Comparison of ENCODE assay signal across 8 cellular contexts in genomic region chr7:100612730-100613446, GRCh38. TPM values are rescaled to one million over a fixed set of nuclear protein-coding genes. Genes with fewer than 3 reads are reported as not detected.
DNase-seq lines count a peak whose midpoint lies in the region; ATAC-seq and TF ChIP-seq lines count a peak whose summit lies in the region.

No MANE protein-coding gene starts in this region.

- H2BK120ac ChIP-seq in H9 (ENCODE audit: low read depth, low read length, poor library complexity, severe bottlenecking) = no peak overlapping the region

- H3K36me3 ChIP-seq in CD4-positive, alpha-beta memory T cell (ENCODE audit: insufficient read depth, low read length) = no peaks in the 10 kb centered on the region
- H3K36me3 ChIP-seq in heart left ventricle = peaks cover 0 to 14% (median 0%) of the 10 kb centered on the region in 9 donors

- H3K4ac ChIP-seq in H9 (ENCODE audit: low read depth, low read length) = no peak overlapping the region

- peak overlapping the region; percentile 34; the same call in 1 of the 2 replicates for H3K14ac ChIP-seq in H9 (ENCODE audit: insufficient read depth, low read length)

- H3K27ac Mint-ChIP-seq in CD4-positive, alpha-beta memory T cell = peak overlapping the region in 5 of 7 donors; percentile 90 to 96 (median 92)
- no peak overlapping the region for H3K27ac Mint-ChIP-seq in H9
- H3K27ac Mint-ChIP-seq in activated CD4-positive, alpha-beta memory T cell treated with anti-CD3 and anti-CD28 coated beads for 36 hours = peak overlapping the region; percentile 23

- peak overlapping the region; percentile 61 for H3K4me2 ChIP-seq in H9 (ENCODE audit: insufficient read depth, insufficient read length, low read length)

- no peak overlapping the region for H2AK5ac ChIP-seq in H9 (ENCODE audit: insufficient read length, low read length)

- peaks cover 18% of the 10 kb centered on the region for H3K4me1 ChIP-seq in CD4-positive, alpha-beta memory T cell (ENCODE audit: insufficient read depth, low read length)
- H3K4me1 ChIP-seq in H9 (ENCODE audit: insufficient read depth, low read length) (no peaks in the 10 kb centered on the region), heart left ventricle (peaks cover 0 to 24% (median 12%) of the 10 kb centered on the region in 12 donors)

- no peak overlapping the region for H2BK20ac ChIP-seq in H9 (ENCODE audit: low read depth, low read length, poor library complexity, severe bottlenecking)

- H2BK12ac ChIP-seq in H9 (ENCODE audit: insufficient read length, low read depth, low read length) = no peak overlapping the region

- H3K9me3 ChIP-seq in CD4-positive, alpha-beta memory T cell (ENCODE audit: control insufficient read depth in 1 of 2, low read length in 2 of 2) = no peaks in the 10 kb centered on the region
- H3K9me3 ChIP-seq in H9 (ENCODE audit: control insufficient read depth, low read depth, low read length) (no peaks in the 10 kb centered on the region), heart left ventricle (no peaks in the 10 kb centered on the region)

- peaks cover 0 to 11% of the 10 kb centered on the region in 2 donors for H3K36me3 Mint-ChIP-seq in CD4-positive, alpha-beta memory T cell
- H3K36me3 Mint-ChIP-seq in H9 (ENCODE audit: insufficient read depth in 1 of 3, low read depth in 3 of 3) = peaks cover 0 to 8% (median 4%) of the 10 kb centered on the region in 3 experiments; a peak in 6 of 7 replicates
- H3K36me3 Mint-ChIP-seq in activated CD4-positive, alpha-beta memory T cell treated with anti-CD3 and anti-CD28 coated beads for 36 hours = no peaks in the 10 kb centered on the region

- no peak overlapping the region for H4K91ac ChIP-seq in H9 (ENCODE audit: insufficient read length, low read depth, low read length)

- no peak for TF ChIP-seq POLR2A in heart left ventricle (IDR thresholded peaks at IDR 0.05)

- H3K18ac ChIP-seq in H9 (ENCODE audit: insufficient read length, low read depth, low read length) = no peak overlapping the region

- H3K4me3 ChIP-seq in CD4-positive, alpha-beta memory T cell (ENCODE audit: low read length in 2 of 2) = peak overlapping the region; percentile 74 to 96
- peak overlapping the region; percentile 54 to 90 (median 76) for H3K4me3 ChIP-seq in heart left ventricle

- no CpG with 5 or more reads among the region's 29 CpGs for WGBS in H9 (ENCODE audit: extremely low coverage, insufficient read length, low lambda C conversion rate)
- 4 to 8% (median 5%) methylated on average over 12 to 29 of the region's 29 CpGs for WGBS in heart left ventricle, 4 donors

- ATAC-seq in heart left ventricle (peak in 1 of 4 donors; percentile 11), sciatic nerve (peak; percentile 7), HG03139 (IDR thresholded peaks at IDR 0.05; ENCODE audit: unreplicated experiment) (no peak), HG03378 (IDR thresholded peaks at IDR 0.05; ENCODE audit: unreplicated experiment) (no peak)

- H3K27me3 ChIP-seq in CD4-positive, alpha-beta memory T cell (ENCODE audit: insufficient read depth, low read length) = no peaks in the 10 kb centered on the region
- H3K27me3 ChIP-seq in H9 (ENCODE audit: insufficient read depth, low read length) = no peaks in the 10 kb centered on the region
- H3K27me3 ChIP-seq in heart left ventricle = no peaks in the 10 kb centered on the region

- no peak overlapping the region for H2BK15ac ChIP-seq in H9 (ENCODE audit: low read depth, low read length)

- H4K5ac ChIP-seq in H9 (ENCODE audit: insufficient read length, low read depth, low read length) = no peak overlapping the region

- no peak overlapping the region for H4K8ac ChIP-seq in H9 (replicated peaks; ENCODE audit: insufficient read length, low read depth, low read length)

- no peak overlapping the region for H3T11ph ChIP-seq in H9 (ENCODE audit: low read length)

- H2AFZ ChIP-seq in H9 (ENCODE audit: low read length) = no peak overlapping the region

- H3K27ac ChIP-seq in CD4-positive, alpha-beta memory T cell (ENCODE audit: low read depth, low read length) = peak overlapping the region; percentile 85
- no peak overlapping the region for H3K27ac ChIP-seq in H9 (ENCODE audit: insufficient read length, low read depth, low read length)
- H3K27ac ChIP-seq in heart left ventricle = peak overlapping the region; percentile 17 to 98 (median 92)

- CTCF ChIA-PET in CD4-positive, alpha-beta memory T cell (lab: Charles Lee; ENCODE audit: partially characterized antibody) = interaction anchor here (0.7 to 5.1 kb wide), 15 partner anchors 9 to 482 kb away, joined by 3 to 52 read pairs (median 4); partner anchors contain the start of genes FBXO24, LRCH4 and POP7
- CTCF ChIA-PET in activated CD4-positive, alpha-beta memory T cell treated with anti-CD3 and anti-CD28 coated beads for 36 hours (lab: Charles Lee) = interaction anchor here (1.0 to 3.1 kb wide), 14 partner anchors 10 to 240 kb away, joined by 3 to 33 read pairs (median 6); partner anchors contain the start of genes FBXO24, LRCH4, POP7 and SLC12A9

- no peaks in the 10 kb centered on the region for H3K27me3 Mint-ChIP-seq in CD4-positive, alpha-beta memory T cell
- no peaks in the 10 kb centered on the region; the same call in 1 of the 2 replicates for H3K27me3 Mint-ChIP-seq in H9 (ENCODE audit: low read depth)
- no peaks in the 10 kb centered on the region for H3K27me3 Mint-ChIP-seq in activated CD4-positive, alpha-beta memory T cell treated with anti-CD3 and anti-CD28 coated beads for 36 hours

- peak overlapping the region; percentile 89 to 99 (median 91) for H3K4me3 Mint-ChIP-seq in CD4-positive, alpha-beta memory T cell
- H3K4me3 Mint-ChIP-seq in H9 = peak overlapping the region; percentile 93 to 97
- H3K4me3 Mint-ChIP-seq in activated CD4-positive, alpha-beta memory T cell treated with anti-CD3 and anti-CD28 coated beads for 36 hours = peak overlapping the region; percentile 90

- no peaks in the 10 kb centered on the region for H3K79me1 ChIP-seq in H9 (ENCODE audit: insufficient read depth, low read depth, low read length, poor library complexity, severe bottlenecking)

- H3K23me2 ChIP-seq in H9 (ENCODE audit: insufficient read length, low read depth, low read length, poor library complexity, severe bottlenecking) = peaks cover 2% of the 10 kb centered on the region

- H3K23ac ChIP-seq in H9 (ENCODE audit: insufficient read length, low read depth, low read length) = no peak overlapping the region

- H4K20me1 ChIP-seq in H9 (ENCODE audit: control insufficient read depth, insufficient read depth, insufficient read length) = no peaks in the 10 kb centered on the region

- intact Hi-C loops in CD4-positive, alpha-beta memory T cell (cut with micrococcal nuclease) = loop anchor here (1.0 kb wide), 6 partner anchors 9 to 239 kb away; partner anchors contain the start of genes FBXO24, GNB2, LRCH4 and SLC12A9
- intact Hi-C loops in activated CD4-positive, alpha-beta memory T cell treated with anti-CD3 and anti-CD28 coated beads for 36 hours (cut with micrococcal nuclease) = loop anchor here (1.0 to 2.0 kb wide), 6 partner anchors 9 to 184 kb away; partner anchors contain the start of genes AGFG2, FBXO24, GNB2 and LRCH4
- intact Hi-C loops in heart left ventricle (cut with DNase I) (loop anchor here in 7 of 10 donors (1.0 to 10.0 kb wide), 8 partner anchors 26 to 79 kb away; partner anchors contain the start of genes GNB2 (in 4 of the 7), GIGYF1 (in 3 of the 7), FBXO24 (in 2 of the 7) and LRCH4 (in 2 of the 7)), sciatic nerve (cut with DNase I) (no loop called here)

- peaks cover 0 to 2% (median 0%) of the 10 kb centered on the region in 8 donors for H3K9me3 Mint-ChIP-seq in CD4-positive, alpha-beta memory T cell
- no peaks in the 10 kb centered on the region; a peak in 1 of 5 replicates for H3K9me3 Mint-ChIP-seq in H9
- H3K9me3 Mint-ChIP-seq in activated CD4-positive, alpha-beta memory T cell treated with anti-CD3 and anti-CD28 coated beads for 36 hours = no peaks in the 10 kb centered on the region

- H3K56ac ChIP-seq in H9 (ENCODE audit: insufficient read length, low read depth, low read length) = no peak overlapping the region

- H3K4me1 Mint-ChIP-seq in CD4-positive, alpha-beta memory T cell = peaks cover 14 to 30% (median 21%) of the 10 kb centered on the region in 4 donors
- peaks cover 7 to 9% of the 10 kb centered on the region in 2 experiments for H3K4me1 Mint-ChIP-seq in H9
- peaks cover 14% of the 10 kb centered on the region for H3K4me1 Mint-ChIP-seq in activated CD4-positive, alpha-beta memory T cell treated with anti-CD3 and anti-CD28 coated beads for 36 hours (ENCODE audit: low read depth)

- peak in 2 of 5 donors; percentile 21 to 31 for DNase-seq in CD4-positive, alpha-beta memory T cell
- peak; percentile 62 for DNase-seq in H9
- peak; percentile 33 for DNase-seq in activated CD4-positive, alpha-beta memory T cell treated with anti-CD3 and anti-CD28 coated beads for 36 hours
- no peak for DNase-seq in heart left ventricle
- no peak for DNase-seq in sciatic nerve (ENCODE audit: low spot score)
- DNase-seq in cerebellum (ENCODE audit: low spot score) = no peak

- H2BK5ac ChIP-seq in H9 (ENCODE audit: insufficient read length, low read length) = no peak overlapping the region

- H3K9ac ChIP-seq in H9 (ENCODE audit: extremely low read depth, insufficient read length, low read length) = no peak overlapping the region

- TF ChIP-seq CTCF in H9 (conservative IDR thresholded peaks at IDR 0.05) (peak; percentile 56), heart left ventricle (IDR thresholded peaks at IDR 0.05) (peak in 1 of 12 donors; percentile 7)

- no peaks in the 10 kb centered on the region for H3K79me2 ChIP-seq in H9 (ENCODE audit: insufficient read depth, low read length)

- POLR2A ChIA-PET in CD4-positive, alpha-beta memory T cell (lab: Charles Lee; ENCODE audit: partially characterized antibody) = interaction anchor here (0.6 to 5.2 kb wide), 33 partner anchors 9 to 405 kb away, joined by 3 to 103 read pairs (median 5); partner anchors contain the start of genes AGFG2, FBXO24, GIGYF1 and GNB2
- POLR2A ChIA-PET in activated CD4-positive, alpha-beta memory T cell treated with anti-CD3 and anti-CD28 coated beads for 36 hours (lab: Charles Lee) = interaction anchor here (1.0 to 2.1 kb wide), 9 partner anchors 9 to 262 kb away, joined by 3 to 31 read pairs (median 4); partner anchors contain the start of genes FBXO24, GNB2, LRCH4 and SRRT

RNA-seq across cellular contexts. Expression of gene MOSPD3, which starts 0.5 kb away (rescaled TPM):
- 10 to 100 TPM; 13.4 to 15.6 TPM for total RNA-seq in CD4-positive, alpha-beta memory T cell
- polyA plus RNA-seq in CD4-positive, alpha-beta memory T cell = 10 to 100 TPM; 24.6 to 32.1 TPM
- total RNA-seq in H9 (2021) (16.7 and 17.5 TPM in 2 replicates), heart left ventricle (10 to 100 TPM in 5 of 9 donors, 1 to 10 TPM in 4; 6.7 to 13.8 (median 10.4) TPM), sciatic nerve (23.0 TPM), cerebellum (11.7 TPM)
- total RNA-seq in activated CD4-positive, alpha-beta memory T cell treated with anti-CD3 and anti-CD28 coated beads for 36 hours = 10 to 100 TPM; 14.0 to 14.4 TPM
- polyA plus RNA-seq in heart left ventricle = 10 to 100 TPM; 10.4 to 12.3 TPM

RNA-seq across cellular contexts. Expression of gene PCOLCE, which starts 10.7 kb away (rescaled TPM):
- 10 to 100 TPM in 1 of 2 experiments, 1 to 10 TPM in 1; 7.2 to 10.6 TPM for total RNA-seq in CD4-positive, alpha-beta memory T cell
- 1 to 10 TPM; 1.3 to 1.6 TPM for polyA plus RNA-seq in CD4-positive, alpha-beta memory T cell
- total RNA-seq in H9 (2021) (25.8 and 26.1 TPM in 2 replicates), heart left ventricle (10 to 100 TPM; 15.7 to 68.1 (median 28.3) TPM), sciatic nerve (138 TPM), cerebellum (14.9 TPM)
- 10 to 100 TPM in 1 of 2 experiments, 1 to 10 TPM in 1; 9.2 to 11.0 TPM for total RNA-seq in activated CD4-positive, alpha-beta memory T cell treated with anti-CD3 and anti-CD28 coated beads for 36 hours
- 10 to 100 TPM; 33.5 to 35.4 TPM for polyA plus RNA-seq in heart left ventricle

RNA-seq across cellular contexts. Expression of gene FBXO24, which starts 26.8 kb away (rescaled TPM):
- total RNA-seq in CD4-positive, alpha-beta memory T cell = 1 to 10 TPM; 1.6 to 2.1 TPM
- under 1 TPM; 0.36 to 0.77 TPM for polyA plus RNA-seq in CD4-positive, alpha-beta memory T cell
- total RNA-seq in H9 (2021) (0.85 and 1.3 TPM in 2 replicates), heart left ventricle (under 1 TPM in 6 of 9 donors, not detected in 3; 0.11 to 0.75 (median 0.48) TPM), sciatic nerve (1.2 TPM), cerebellum (0.45 TPM)
- 1 to 10 TPM; 2.2 to 2.6 TPM for total RNA-seq in activated CD4-positive, alpha-beta memory T cell treated with anti-CD3 and anti-CD28 coated beads for 36 hours
- under 1 TPM in 1 of 2 donors, not detected in 1; 0.14 TPM for polyA plus RNA-seq in heart left ventricle

RNA-seq across cellular contexts. Expression of gene LRCH4, which starts 27.0 kb away (rescaled TPM):
- total RNA-seq in CD4-positive, alpha-beta memory T cell = 100 to 1,000 TPM; 392 to 412 TPM
- 100 to 1,000 TPM; 119 to 167 TPM for polyA plus RNA-seq in CD4-positive, alpha-beta memory T cell
- 36.8 and 39.1 TPM in 2 replicates for total RNA-seq in H9 (2021)
- 10 to 100 TPM; 93.4 to 97.7 TPM for total RNA-seq in activated CD4-positive, alpha-beta memory T cell treated with anti-CD3 and anti-CD28 coated beads for 36 hours
- 10 to 100 TPM; 18.5 to 46.6 (median 29.2) TPM for total RNA-seq in heart left ventricle
- 10 to 100 TPM; 34.1 to 42.0 TPM for polyA plus RNA-seq in heart left ventricle
- 75.7 TPM for total RNA-seq in sciatic nerve
- total RNA-seq in cerebellum = 13.6 TPM

RNA-seq across cellular contexts. Expression of gene TFR2, which starts 28.5 kb away (rescaled TPM):
- 1 to 10 TPM; 5.4 to 6.2 TPM for total RNA-seq in CD4-positive, alpha-beta memory T cell
- polyA plus RNA-seq in CD4-positive, alpha-beta memory T cell = 1 to 10 TPM in 1 of 2 donors, under 1 TPM in 1; 0.75 to 2.8 TPM
- total RNA-seq in H9 (2021) (1.9 and 2.3 TPM in 2 replicates), heart left ventricle (under 1 TPM in 4 of 9 donors, not detected in 5; 0.15 to 0.59 (median 0.45) TPM), sciatic nerve (1.2 TPM), cerebellum (2.8 TPM)
- 1 to 10 TPM; 8.7 to 9.9 TPM for total RNA-seq in activated CD4-positive, alpha-beta memory T cell treated with anti-CD3 and anti-CD28 coated beads for 36 hours
- under 1 TPM; 0.08 to 0.37 TPM for polyA plus RNA-seq in heart left ventricle

Comparison
In these comparisons a context has a peak if more than half of its experiments do, and no peak if none do; other contexts are left out.
1. DNase-seq: peak in H9 (single experiment) and activated CD4-positive, alpha-beta memory T cell treated with anti-CD3 and anti-CD28 coated beads for 36 hours (single experiment); none in heart left ventricle (0 of 5), sciatic nerve (single experiment) and cerebellum (single experiment).
2. H3K27ac Mint-ChIP-seq: peak in CD4-positive, alpha-beta memory T cell (5 of 7) and activated CD4-positive, alpha-beta memory T cell treated with anti-CD3 and anti-CD28 coated beads for 36 hours (single experiment); none in H9 (0 of 3).
3. Peak in every context shown above with its lines, with median percentiles within 50 percentile points of each other: H3K4me3 Mint-ChIP-seq.